Comparison of ENCODE assay signal across 27 cellular contexts in genomic region chr10:78286186-78286585, GRCh38.
DNase-seq lines count a peak whose midpoint lies in the region; ATAC-seq and TF ChIP-seq lines count a peak whose summit lies in the region.
"Had no signal": no experiment of that assay in that cellular context is flagged by ENCODE, and none has a peak within 500 bp of the region (broad histone marks: within the 10 kb centered on the region; RNA-seq: fewer than 3 reads in every experiment).

No MANE protein-coding gene starts in this region.

- H3K9me3 Mint-ChIP-seq in brain = no peaks in the 10 kb centered on the region
- H3K9me3 Mint-ChIP-seq: activated CD8-positive, alpha-beta T cell treated with anti-CD3 and anti-CD28 coated beads for 36 hours; activated naive CD8-positive, alpha-beta T cell treated with anti-CD3 and anti-CD28 coated beads, Interleukin-2, amount 50 U/mL, for 24 hours; CD4-positive, alpha-beta memory T cell; naive B cell had no signal

- no peak overlapping the region for H3K4me3 Mint-ChIP-seq in brain
- H3K4me3 Mint-ChIP-seq: activated CD8-positive, alpha-beta T cell treated with anti-CD3 and anti-CD28 coated beads for 36 hours; activated naive CD8-positive, alpha-beta T cell treated with anti-CD3 and anti-CD28 coated beads, Interleukin-2, amount 50 U/mL, for 24 hours; CD4-positive, alpha-beta memory T cell; naive B cell had no signal

- H3K4me1 Mint-ChIP-seq in brain = peaks cover 96% of the 10 kb centered on the region
- H3K4me1 Mint-ChIP-seq: activated naive CD8-positive, alpha-beta T cell treated with anti-CD3 and anti-CD28 coated beads, Interleukin-2, amount 50 U/mL, for 24 hours; CD4-positive, alpha-beta memory T cell had no signal

- DNase-seq in NCI-H748 (lab: John Stamatoyannopoulos, UW; ENCODE audit: unreplicated experiment) (peak; percentile 30), NCI-H748 treated with DMSO at 0.1 percent for 48 hours (lab: John Stamatoyannopoulos, UW) (no peak), NCI-H510A (lab: John Stamatoyannopoulos, UW) (peak; percentile 25), posterior vena cava (ENCODE audit: low spot score) (peak; percentile 23)
- DNase-seq in stimulated activated CD8-positive, alpha-beta memory T cell treated with anti-CD3 and anti-CD28 coated beads, Interleukin-4, amount 100 ng/mL, for 48 hours = no peak
- DNase-seq: activated CD4-positive, CD25-positive, alpha-beta regulatory T cell treated with anti-CD3 and anti-CD28 coated beads, Interleukin-2, amount 50 U/mL, for 72 hours; activated CD8-positive, alpha-beta T cell treated with anti-CD3 and anti-CD28 coated beads for 36 hours; activated gamma-delta T cell; activated naive CD8-positive, alpha-beta T cell treated with anti-CD3 and anti-CD28 coated beads, Interleukin-2, amount 50 U/mL, for 24 hours; activated T-cell treated with anti-CD3 and anti-CD28 coated beads, Interleukin-2, amount 50 U/mL, for 1 hour; AML-193; CD4-positive, alpha-beta memory T cell; islet precursor cell; KG1; left ventricle myocardium superior; MG63; naive B cell; NCI-H1105 treated with DMSO at 0.1 percent for 48 hours; NCI-H2107; NCI-H446 treated with DMSO at 0.1 percent for 48 hours; occipital lobe; stomach; T-helper 1 cell; transverse colon had no signal

- no peak for TF ChIP-seq CTCF in brain (conservative IDR thresholded peaks at IDR 0.05)

- no peak for ATAC-seq in HG03460 (IDR thresholded peaks at IDR 0.05; ENCODE audit: unreplicated experiment)
- no peak for ATAC-seq in GM18511 (IDR thresholded peaks at IDR 0.05; ENCODE audit: unreplicated experiment)
- ATAC-seq: activated CD8-positive, alpha-beta T cell treated with anti-CD3 and anti-CD28 coated beads for 36 hours; activated naive CD8-positive, alpha-beta T cell treated with anti-CD3 and anti-CD28 coated beads, Interleukin-2, amount 50 U/mL, for 24 hours; left ventricle myocardium superior had no signal

- no peaks in the 10 kb centered on the region for H3K36me3 Mint-ChIP-seq in brain
- H3K36me3 Mint-ChIP-seq: CD4-positive, alpha-beta memory T cell; naive B cell had no signal

- intact Hi-C loops in posterior vena cava (cut with DNase I) = no loop called here

- H3K27me3 Mint-ChIP-seq in brain = peaks cover 2% of the 10 kb centered on the region
- H3K27me3 Mint-ChIP-seq: activated CD8-positive, alpha-beta T cell treated with anti-CD3 and anti-CD28 coated beads for 36 hours; activated naive CD8-positive, alpha-beta T cell treated with anti-CD3 and anti-CD28 coated beads, Interleukin-2, amount 50 U/mL, for 24 hours had no signal

- H3K27ac Mint-ChIP-seq in brain = peak overlapping the region in 3 of 5 experiments; percentile 57 to 61 (median 58)
- H3K27ac Mint-ChIP-seq: activated CD8-positive, alpha-beta T cell treated with anti-CD3 and anti-CD28 coated beads for 36 hours; activated naive CD8-positive, alpha-beta T cell treated with anti-CD3 and anti-CD28 coated beads, Interleukin-2, amount 50 U/mL, for 24 hours; CD4-positive, alpha-beta memory T cell; naive B cell had no signal

Comparison
In these comparisons a context has a peak if more than half of its experiments do, and no peak if none do; other contexts are left out.
1. DNase-seq: peak in NCI-H748 (single experiment), NCI-H510A (single experiment) and posterior vena cava (single experiment); none in NCI-H748 treated with DMSO at 0.1 percent for 48 hours (single experiment) and stimulated activated CD8-positive, alpha-beta memory T cell treated with anti-CD3 and anti-CD28 coated beads, Interleukin-4, amount 100 ng/mL, for 48 hours (single experiment).